Comparison of ENCODE assay signal across 8 cellular contexts in the genomic region with DNA sequence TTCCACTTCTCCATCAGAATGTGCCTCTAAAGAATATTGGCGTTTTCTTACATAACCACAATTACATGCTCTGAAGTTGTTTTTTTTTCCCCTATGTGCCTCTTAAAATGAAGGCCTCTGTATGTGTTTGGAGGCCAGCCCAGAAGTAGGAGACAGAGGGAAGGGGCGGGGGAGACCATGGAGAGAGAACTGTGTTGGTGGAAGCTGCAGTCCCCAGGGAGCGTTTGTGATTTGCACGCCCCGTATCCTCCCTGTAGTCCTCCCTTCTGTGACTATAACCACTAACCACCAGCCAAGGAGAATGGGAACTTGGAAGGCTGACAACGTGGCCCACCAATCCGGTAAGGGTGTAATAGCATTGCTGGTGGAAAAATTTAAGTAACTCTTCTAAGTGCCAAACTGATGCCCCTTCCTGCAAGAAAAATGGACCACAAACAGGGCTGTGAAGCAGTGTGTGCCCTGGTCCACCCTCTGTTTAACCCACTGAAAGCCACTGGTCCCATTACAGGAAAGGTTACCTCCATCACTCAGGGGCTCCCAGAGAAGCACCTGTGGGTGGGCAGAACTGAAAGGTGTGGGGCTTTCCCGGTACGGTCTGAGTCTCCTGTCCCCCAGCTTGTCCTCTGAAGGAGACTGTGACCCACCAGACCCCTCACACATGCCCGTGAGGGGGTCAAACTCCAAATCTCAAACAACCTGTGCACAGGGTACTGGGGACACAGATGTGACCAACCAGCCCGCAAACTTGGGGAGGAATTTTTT. TPM values are rescaled to one million over a fixed set of nuclear protein-coding genes. Genes with fewer than 3 reads are reported as not detected.
A peak's percentile ranks its signal among the peaks of the same experiment; 100 is the strongest.
DNase-seq lines count a peak whose midpoint lies in the region; ATAC-seq and TF ChIP-seq lines count a peak whose summit lies in the region.

No MANE protein-coding gene starts in this region.

- POLR2A ChIA-PET in CD8-positive, alpha-beta memory T cell (lab: Charles Lee): no interaction called here

- peaks cover 98% of the 10 kb centered on the region for H3K79me2 ChIP-seq in SU-DHL-6 (ENCODE audit: insufficient read depth, low read length)

- no peak overlapping the region for H3K4me3 ChIP-seq in CD8-positive, alpha-beta memory T cell (ENCODE audit: low read length)
- no peak overlapping the region for H3K4me3 ChIP-seq in SU-DHL-6 (ENCODE audit: insufficient read depth, low read length, poor library complexity, severe bottlenecking)
- H3K4me3 ChIP-seq in left ventricle myocardium inferior: no peak overlapping the region

- H3K9me3 Mint-ChIP-seq in CD8-positive, alpha-beta memory T cell: no peaks in the 10 kb centered on the region
- H3K9me3 Mint-ChIP-seq in IgD-negative memory B cell (no peaks in the 10 kb centered on the region), HFFc6 (no peaks in the 10 kb centered on the region)

- peaks cover 0 to 73% (median 9%) of the 10 kb centered on the region in 3 donors for H3K36me3 Mint-ChIP-seq in CD8-positive, alpha-beta memory T cell
- H3K36me3 Mint-ChIP-seq in IgD-negative memory B cell: peaks cover 11% of the 10 kb centered on the region
- no peaks in the 10 kb centered on the region for H3K36me3 Mint-ChIP-seq in HFFc6 (ENCODE audit: low read depth)

- H3K9ac ChIP-seq in SU-DHL-6 (ENCODE audit: low read length): no peak overlapping the region

- H3K27me3 ChIP-seq in CD8-positive, alpha-beta memory T cell (ENCODE audit: insufficient read depth, low read length, poor library complexity, severe bottlenecking): no peaks in the 10 kb centered on the region
- no peaks in the 10 kb centered on the region for H3K27me3 ChIP-seq in SU-DHL-6 (ENCODE audit: low read length)
- H3K27me3 ChIP-seq in left ventricle myocardium inferior (ENCODE audit: low read depth): peaks cover 37% of the 10 kb centered on the region

- H3K9me3 ChIP-seq in CD8-positive, alpha-beta memory T cell (ENCODE audit: low read length): no peaks in the 10 kb centered on the region
- no peaks in the 10 kb centered on the region for H3K9me3 ChIP-seq in SU-DHL-6 (ENCODE audit: insufficient read depth, low read length)
- no peaks in the 10 kb centered on the region for H3K9me3 ChIP-seq in left ventricle myocardium inferior (replicated peaks)

- CTCF ChIA-PET in CD8-positive, alpha-beta memory T cell (lab: Charles Lee): no interaction called here

- H4K20me1 ChIP-seq in SU-DHL-6 (ENCODE audit: low read depth, low read length): peaks cover 24% of the 10 kb centered on the region; the same call in 1 of the 2 replicates

- no peaks in the 10 kb centered on the region for H3K9me2 ChIP-seq in SU-DHL-6 (replicated peaks; ENCODE audit: insufficient read depth, low read length)

- peak overlapping the region in 6 of 7 donors; percentile 10 to 63 (median 22) for H3K4me3 Mint-ChIP-seq in CD8-positive, alpha-beta memory T cell
- H3K4me3 Mint-ChIP-seq in IgD-negative memory B cell (peak overlapping the region in 3 of 4 donors; percentile 27 to 61 (median 29)), HFFc6 (no peak overlapping the region)

- H3K4me1 ChIP-seq in CD8-positive, alpha-beta memory T cell (ENCODE audit: insufficient read depth, low read length): peaks cover 98% of the 10 kb centered on the region
- H3K4me1 ChIP-seq in left ventricle myocardium inferior: peaks cover 40% of the 10 kb centered on the region

- H3K27me3 Mint-ChIP-seq in CD8-positive, alpha-beta memory T cell: no peaks in the 10 kb centered on the region
- H3K27me3 Mint-ChIP-seq in IgD-negative memory B cell: no peaks in the 10 kb centered on the region
- peaks cover 64% of the 10 kb centered on the region for H3K27me3 Mint-ChIP-seq in HFFc6 (ENCODE audit: insufficient read depth)

- H3K27ac Mint-ChIP-seq in CD8-positive, alpha-beta memory T cell: peak overlapping the region; percentile 62 to 98 (median 91)
- H3K27ac Mint-ChIP-seq in IgD-negative memory B cell (peak overlapping the region; percentile 67 to 91 (median 81)), HFFc6 (no peak overlapping the region)

- no peak for TF ChIP-seq CTCF in SU-DHL-6 (IDR thresholded peaks at IDR 0.05; ENCODE audit: insufficient read depth, low read length, poor library complexity, severe bottlenecking)
- TF ChIP-seq CTCF in left ventricle myocardium inferior (IDR thresholded peaks at IDR 0.05; ENCODE audit: borderline replicate concordance): no peak
- no peak for TF ChIP-seq CTCF in HFFc6 (IDR thresholded peaks at IDR 0.05)

- ATAC-seq in GM21447 (IDR thresholded peaks at IDR 0.05; ENCODE audit: unreplicated experiment): no peak

- no peak for DNase-seq in CD8-positive, alpha-beta memory T cell
- DNase-seq in left ventricle myocardium inferior: peak; percentile 36
- DNase-seq in T1000 (lab: John Stamatoyannopoulos, UW): no peak
- DNase-seq in HFFc6: no peak
- no peak for DNase-seq in activated gamma-delta T cell (lab: John Stamatoyannopoulos, UW)

- peaks cover 14% of the 10 kb centered on the region for H3K36me3 ChIP-seq in CD8-positive, alpha-beta memory T cell (ENCODE audit: insufficient read depth, low read length)
- H3K36me3 ChIP-seq in SU-DHL-6 (ENCODE audit: low read length): 0 out of 2 replicates have a peak, but pooled peaks cover 3% of the 10 kb centered on the region
- no peaks in the 10 kb centered on the region for H3K36me3 ChIP-seq in left ventricle myocardium inferior

- no peak overlapping the region for H3K27ac ChIP-seq in CD8-positive, alpha-beta memory T cell (ENCODE audit: low read depth, low read length)
- H3K27ac ChIP-seq in SU-DHL-6 (ENCODE audit: low read depth, low read length): peak overlapping the region; percentile 30; the same call in 1 of the 2 replicates
- H3K27ac ChIP-seq in left ventricle myocardium inferior (replicated peaks): no peak overlapping the region

- peaks cover 31% of the 10 kb centered on the region for H3F3A ChIP-seq in SU-DHL-6 (ENCODE audit: insufficient read depth)

- intact Hi-C loops in left ventricle myocardium inferior (cut with micrococcal nuclease): no loop called here

- H3K4me1 Mint-ChIP-seq in CD8-positive, alpha-beta memory T cell: peaks cover 95 to 100% (median 99%) of the 10 kb centered on the region in 3 donors
- peaks cover 52 to 89% (median 70%) of the 10 kb centered on the region in 3 donors for H3K4me1 Mint-ChIP-seq in IgD-negative memory B cell
- peaks cover 9% of the 10 kb centered on the region for H3K4me1 Mint-ChIP-seq in HFFc6 (ENCODE audit: low read depth)

- peak overlapping the region; percentile 1 for H3K4me2 ChIP-seq in SU-DHL-6 (ENCODE audit: low read depth, low read length, poor library complexity, severe bottlenecking)

- no peak overlapping the region for H2AFZ ChIP-seq in SU-DHL-6 (ENCODE audit: low read depth, low read length, severe bottlenecking)

RNA-seq across cellular contexts. Expression of a gene that starts 36.8 kb away (rescaled TPM):
- total RNA-seq in CD8-positive, alpha-beta memory T cell: 10 to 100 TPM; 71.7 to 74.1 TPM
- polyA plus RNA-seq in CD8-positive, alpha-beta memory T cell: 42.3 TPM
- polyA plus RNA-seq in IgD-negative memory B cell: 30.5 TPM
- 2.8 TPM for total RNA-seq in left ventricle myocardium inferior
- total RNA-seq in HFFc6 (2021; fragmentation: NEBNext Ultra II Directional; extraction: Animal tissue kit (Norgen Biotek cat#: 25700)): under 1 TPM in 3 of 6 experiments, not detected in 3; 0.09 to 0.61 (median 0.19) TPM

Comparison
In these comparisons a context has a peak if more than half of its experiments do, and no peak if none do; other contexts are left out.
1. RNA of a gene that starts 36.8 kb away (total RNA-seq): 71.7 to 74.1 TPM in CD8-positive, alpha-beta memory T cell; 2.8 TPM in left ventricle myocardium inferior (single experiment) and 0.09 to 0.61 TPM in HFFc6; every median in the first group is over 10 times any median in the second.